Comparison of ENCODE assay signal across 15 cellular contexts in genomic region chr2:208426414-208426813, GRCh38. TPM values are rescaled to one million over a fixed set of nuclear protein-coding genes. Genes with fewer than 3 reads are reported as not detected.
A peak's percentile ranks its signal among the peaks of the same experiment; 100 is the strongest.
DNase-seq lines count a peak whose midpoint lies in the region; ATAC-seq and TF ChIP-seq lines count a peak whose summit lies in the region.
"Had no signal": no experiment of that assay in that cellular context is flagged by ENCODE, and none has a peak within 500 bp of the region (broad histone marks: within the 10 kb centered on the region; RNA-seq: fewer than 3 reads in every experiment).

No MANE protein-coding gene starts in this region.

- no peaks in the 10 kb centered on the region for H3K9me3 Mint-ChIP-seq in endothelial cell (ENCODE audit: unreplicated experiment)

- H3K27ac Mint-ChIP-seq in endothelial cell (ENCODE audit: unreplicated experiment), result no peak overlapping the region
- H3K27ac Mint-ChIP-seq: CD4-positive, alpha-beta memory T cell; GM23338 had no signal

- H3K4me3 Mint-ChIP-seq in endothelial cell (ENCODE audit: unreplicated experiment), result no peak overlapping the region
- H3K4me3 Mint-ChIP-seq: CD4-positive, alpha-beta memory T cell; GM23338 had no signal

- no peaks in the 10 kb centered on the region for H3K36me3 Mint-ChIP-seq in endothelial cell (ENCODE audit: low read depth, unreplicated experiment)
- H3K36me3 Mint-ChIP-seq: CD4-positive, alpha-beta memory T cell had no signal

- H3K27me3 Mint-ChIP-seq in endothelial cell (ENCODE audit: unreplicated experiment), result no peaks in the 10 kb centered on the region

- TF ChIP-seq CTCF in fibroblast of villous mesenchyme (IDR thresholded peaks at IDR 0.05; ENCODE audit: insufficient read depth, low read depth, low read length), result no peak
- TF ChIP-seq CTCF in endothelial cell (IDR thresholded peaks at IDR 0.05; ENCODE audit: unreplicated experiment), result no peak

- no peaks in the 10 kb centered on the region for H3K4me1 Mint-ChIP-seq in endothelial cell (ENCODE audit: unreplicated experiment)
- H3K4me1 Mint-ChIP-seq: CD4-positive, alpha-beta memory T cell; GM23338 had no signal

- DNase-seq in LHCN-M2 (ENCODE audit: low read depth) (peak; percentile 3), OCI-M1 (lab: John Stamatoyannopoulos, UW) (peak; percentile 8), fibroblast of villous mesenchyme (ENCODE audit: low read depth) (peak; percentile 1), NCI-H2196 treated with DMSO at 0.1 percent for 48 hours (lab: John Stamatoyannopoulos, UW; ENCODE audit: unreplicated experiment) (no peak), endothelial cell (ENCODE audit: low spot score) (no peak), NCI-H446 treated with DMSO at 0.1 percent for 48 hours (lab: John Stamatoyannopoulos, UW) (no peak)
- DNase-seq: BE2C; CD4-positive, alpha-beta memory T cell; DMS79; H7 had no signal

- no peak overlapping the region for H3K4me3 ChIP-seq in fibroblast of villous mesenchyme (ENCODE audit: low read depth, low read length)
- H3K4me3 ChIP-seq: A549, GM23338 had no signal

- no peak for ATAC-seq in GM19023 (IDR thresholded peaks at IDR 0.05; ENCODE audit: unreplicated experiment)
- ATAC-seq: A549, GM23338 had no signal

RNA-seq across cellular contexts. Expression of gene PTH2R, which starts 19.8 kb away (rescaled TPM):
- total RNA-seq in LHCN-M2 (2014; rRNA removed) (not detected in 2 replicates), fibroblast of villous mesenchyme (0.43 and 0.64 TPM in 2 replicates), endothelial cell (ENCODE audit: unreplicated experiment) (not detected)
- not detected for polyA plus RNA-seq in LHCN-M2 (2012)
- total RNA-seq: HT-29 had no signal
- polyA plus RNA-seq: A549; AG04450; CD4-positive, alpha-beta memory T cell had no signal

Comparison
In these comparisons a context has a peak if more than half of its experiments do, and no peak if none do; other contexts are left out.
1. DNase-seq: peak in LHCN-M2 (single experiment), OCI-M1 (single experiment) and fibroblast of villous mesenchyme (single experiment); none in NCI-H2196 treated with DMSO at 0.1 percent for 48 hours (single experiment), endothelial cell (single experiment) and NCI-H446 treated with DMSO at 0.1 percent for 48 hours (single experiment).